14 cellular contexts compared by ENCODE assay signal in genomic region chr17:8062807-8063483, GRCh38. TPM values are rescaled to one million over a fixed set of nuclear protein-coding genes. Genes with fewer than 3 reads are reported as not detected.
DNase-seq lines count a peak whose midpoint lies in the region; FAIRE-seq and TF ChIP-seq lines count a peak whose summit lies in the region.
"Had no signal": no experiment of that assay in that cellular context is flagged by ENCODE, and none has a peak within 500 bp of the region (broad histone marks: within the 10 kb centered on the region; RNA-seq: fewer than 3 reads in every experiment).

No MANE protein-coding gene starts in this region.

- no peak for FAIRE-seq in kidney (lab: Jason Lieb, UNC)

- H3K9me3 ChIP-seq in MG63 (no peaks in the 10 kb centered on the region), kidney (ENCODE audit: control insufficient read depth in 1 of 2, low read length in 2 of 2) (no peaks in the 10 kb centered on the region)
- H3K9me3 ChIP-seq: adrenal gland had no signal

- H3K4me3 Mint-ChIP-seq in Calu3 (ENCODE audit: low read depth, unreplicated experiment) (peak overlapping the region; percentile 51), nephron (peak overlapping the region; percentile 2 to 44 (median 5))
- H3K4me3 Mint-ChIP-seq: CD8-positive, alpha-beta T cell had no signal

- peak overlapping the region; percentile 3; the same call in 1 of the 2 replicates for H3K4me3 ChIP-seq in MG63
- H3K4me3 ChIP-seq in coronary artery, result peak overlapping the region; percentile 17
- H3K4me3 ChIP-seq in kidney (ENCODE audit: low read length in 2 of 2), result no peak overlapping the region

- CTCF ChIA-PET in Calu3 (lab: Charles Lee), result interaction anchor here (1.8 kb wide), 1 partner anchor 11 kb away, joined by 12 read pairs; no protein-coding TSS in a partner anchor

- no peaks in the 10 kb centered on the region for H3K4me1 ChIP-seq in kidney (ENCODE audit: control insufficient read depth in 1 of 2, insufficient read depth in 1 of 2, low read depth in 1 of 2, low read length in 2 of 2)
- H3K4me1 ChIP-seq: adrenal gland had no signal

- no peak overlapping the region for H3K9ac ChIP-seq in kidney (ENCODE audit: low read length in 2 of 2)

- no peaks in the 10 kb centered on the region for H3K36me3 ChIP-seq in MG63
- no peaks in the 10 kb centered on the region for H3K36me3 ChIP-seq in kidney (ENCODE audit: control insufficient read depth in 1 of 2, insufficient read depth in 2 of 2, low read length in 2 of 2)
- H3K36me3 ChIP-seq: adrenal gland had no signal

- no peak for TF ChIP-seq CTCF in Calu3 (IDR thresholded peaks at IDR 0.05; ENCODE audit: unreplicated experiment)
- TF ChIP-seq CTCF in coronary artery (IDR thresholded peaks at IDR 0.05), result no peak
- TF ChIP-seq CTCF in nephron (IDR thresholded peaks at IDR 0.05; ENCODE audit: unreplicated experiment in 3 of 3), result no peak
- TF ChIP-seq CTCF in kidney (IDR thresholded peaks at IDR 0.05; ENCODE audit: borderline replicate concordance, extremely low read depth, insufficient read depth), result no peak

- H3K4me1 Mint-ChIP-seq in Calu3 (ENCODE audit: low read depth, unreplicated experiment) (peaks cover 15% of the 10 kb centered on the region), nephron (peaks cover 16% of the 10 kb centered on the region)

- DNase-seq in Calu3 (no peak), MG63 (no peak), coronary artery (ENCODE audit: low spot score) (no peak), cerebellum (ENCODE audit: low spot score) (no peak), midbrain (lab: John Stamatoyannopoulos, UW) (no peak), kidney (no peak)
- DNase-seq in stimulated activated CD4-positive, alpha-beta T cell treated with anti-CD3 and anti-CD28 coated beads, Interleukin-2, amount 100 ng/mL, for 48 hours, result no peak
- DNase-seq: CD8-positive, alpha-beta T cell had no signal

- intact Hi-C loops in Calu3 (cut with micrococcal nuclease; ENCODE audit: unreplicated experiment), result loop anchor here (5.0 kb wide), 1 partner anchor 54 kb away; the partner anchor contains the start of gene ALOXE3
- intact Hi-C loops in kidney (cut with DNase I), result no loop called here

- H3K36me3 Mint-ChIP-seq in Calu3 (ENCODE audit: insufficient read depth, unreplicated experiment), result no peaks in the 10 kb centered on the region
- no peaks in the 10 kb centered on the region for H3K36me3 Mint-ChIP-seq in nephron (ENCODE audit: low read depth)
- H3K36me3 Mint-ChIP-seq: CD8-positive, alpha-beta T cell had no signal

- H3K9me3 Mint-ChIP-seq in Calu3 (ENCODE audit: low read depth, unreplicated experiment), result no peaks in the 10 kb centered on the region
- H3K9me3 Mint-ChIP-seq in nephron, result no peaks in the 10 kb centered on the region
- H3K9me3 Mint-ChIP-seq: CD8-positive, alpha-beta T cell had no signal

- no peak overlapping the region for H3K27ac Mint-ChIP-seq in Calu3 (ENCODE audit: unreplicated experiment)
- no peak overlapping the region for H3K27ac Mint-ChIP-seq in nephron
- H3K27ac Mint-ChIP-seq: CD8-positive, alpha-beta T cell had no signal

- H3K27me3 Mint-ChIP-seq in Calu3 (ENCODE audit: unreplicated experiment) (peaks cover 53% of the 10 kb centered on the region), nephron (ENCODE audit: low read depth) (peaks cover 98% of the 10 kb centered on the region)

- BruUV-seq in Calu3 (replicated peaks; lab: Mats Ljungman, UMichigan), result no TSS peak

- H3K27ac ChIP-seq in coronary artery, result no peak overlapping the region
- no peak overlapping the region for H3K27ac ChIP-seq in kidney (ENCODE audit: low read depth in 2 of 2, low read length in 2 of 2)
- H3K27ac ChIP-seq: epithelial cell of prostate had no signal

- peaks cover 58% of the 10 kb centered on the region for H3K27me3 ChIP-seq in MG63

RNA-seq across cellular contexts. Expression of gene ALOX15B, which starts 24.1 kb away (rescaled TPM):
- not detected in 2 replicates for total RNA-seq in Calu3 (2022)
- total RNA-seq in MG63 (2014; rRNA removed; shearing (Covaris generic); ENCODE audit: low replicate concordance), result not detected in 2 replicates
- total RNA-seq in cerebellum, result not detected
- 8.0 TPM for total RNA-seq in kidney
- 0.15 TPM for polyA plus RNA-seq in kidney (ENCODE audit: insufficient read depth, low read depth, low replicate concordance)
- total RNA-seq: activated CD8-positive, alpha-beta memory T cell treated with anti-CD3 and anti-CD28 coated beads for 36 hours; CD8-positive, alpha-beta T cell; HT1080 had no signal

RNA-seq across cellular contexts. Expression of gene ALOX12B, which starts 24.6 kb away (rescaled TPM):
- total RNA-seq in Calu3 (2022) (not detected in 2 replicates), cerebellum (not detected), kidney (not detected)
- not detected in 2 replicates for total RNA-seq in MG63 (2014; rRNA removed; shearing (Covaris generic); ENCODE audit: low replicate concordance)
- polyA plus RNA-seq in kidney (ENCODE audit: insufficient read depth, low read depth, low replicate concordance), result not detected
- total RNA-seq: adrenal gland, renal cortical epithelial cell had no signal
- polyA plus RNA-seq: adrenal gland had no signal

RNA-seq across cellular contexts. Expression of gene ALOXE3, which starts 55.4 kb away (rescaled TPM):
- total RNA-seq in Calu3 (2022), result 0.20 TPM in 1 of 2 replicates, not detected in the other
- total RNA-seq in MG63 (2014; rRNA removed; shearing (Covaris generic); ENCODE audit: low replicate concordance), result not detected in 2 replicates
- total RNA-seq in cerebellum, result 0.45 TPM
- not detected for total RNA-seq in kidney
- not detected for polyA plus RNA-seq in kidney (ENCODE audit: insufficient read depth, low read depth, low replicate concordance)
- total RNA-seq: adrenal gland, renal cortical epithelial cell had no signal
- polyA plus RNA-seq: adrenal gland had no signal

Comparison
In these comparisons a context has a peak if more than half of its experiments do, and no peak if none do; other contexts are left out.
1. H3K4me3 ChIP-seq: peak in MG63 (single experiment) and coronary artery (single experiment); none in kidney (0 of 2).